Comparison of ENCODE assay signal across 10 cellular contexts in genomic region chr11:27040302-27041115, GRCh38. TPM values are rescaled to one million over a fixed set of nuclear protein-coding genes. Genes with fewer than 3 reads are reported as not detected.
DNase-seq lines count a peak whose midpoint lies in the region; ATAC-seq and TF ChIP-seq lines count a peak whose summit lies in the region.
"Had no signal": no experiment of that assay in that cellular context is flagged by ENCODE, and none has a peak within 500 bp of the region (broad histone marks: within the 10 kb centered on the region; RNA-seq: fewer than 3 reads in every experiment).

Gene BBOX1 (plus strand): TSS chr11:27040815. CDS start chr11:27055431, 14,616 bp downstream.

- no peak within 1 kb of the TSS for H3K27ac Mint-ChIP-seq in CD8-positive, alpha-beta memory T cell
- H3K27ac Mint-ChIP-seq: naive thymus-derived CD8-positive, alpha-beta T cell had no signal

- H3K4me1 ChIP-seq in body of pancreas: no peaks in the 10 kb centered on the region
- no peaks in the 10 kb centered on the region for H3K4me1 ChIP-seq in CD8-positive, alpha-beta memory T cell (ENCODE audit: insufficient read depth, low read length)
- H3K4me1 ChIP-seq: heart right ventricle had no signal

- H3K27ac ChIP-seq in body of pancreas: peak within 1 kb of the TSS in 1 of 4 donors; percentile 41
- H3K27ac ChIP-seq in CD8-positive, alpha-beta memory T cell (ENCODE audit: low read depth, low read length): no peak within 1 kb of the TSS
- H3K27ac ChIP-seq: heart right ventricle had no signal

- POLR2A ChIA-PET in CD8-positive, alpha-beta memory T cell (lab: Charles Lee): no interaction called here

- WGBS in body of pancreas, 2 donors: 35 to 41% methylated on average over 4 of the region's 4 CpGs

- no peaks in the 10 kb centered on the region for H3K36me3 Mint-ChIP-seq in CD8-positive, alpha-beta memory T cell
- H3K36me3 Mint-ChIP-seq: naive thymus-derived CD8-positive, alpha-beta T cell had no signal

- no peak for TF ChIP-seq CTCF in body of pancreas (IDR thresholded peaks at IDR 0.05)

- no peak within 1 kb of the TSS for H3K4me3 Mint-ChIP-seq in CD8-positive, alpha-beta memory T cell
- H3K4me3 Mint-ChIP-seq: naive thymus-derived CD8-positive, alpha-beta T cell had no signal

- no peak within 1 kb of the TSS for H3K4me3 ChIP-seq in body of pancreas
- H3K4me3 ChIP-seq in CD8-positive, alpha-beta memory T cell (ENCODE audit: low read length): no peak within 1 kb of the TSS
- H3K4me3 ChIP-seq: heart right ventricle had no signal

- no peaks in the 10 kb centered on the region for H3K9me3 ChIP-seq in body of pancreas
- no peaks in the 10 kb centered on the region for H3K9me3 ChIP-seq in CD8-positive, alpha-beta memory T cell (ENCODE audit: low read length)

- H3K9me3 Mint-ChIP-seq in CD8-positive, alpha-beta memory T cell: peaks cover 5 to 26% (median 9%) of the 10 kb centered on the region in 5 donors

- H3K27me3 ChIP-seq in body of pancreas: no peaks in the 10 kb centered on the region
- no peaks in the 10 kb centered on the region for H3K27me3 ChIP-seq in CD8-positive, alpha-beta memory T cell (ENCODE audit: insufficient read depth, low read length, poor library complexity, severe bottlenecking)
- H3K27me3 ChIP-seq: heart right ventricle had no signal

- DNase-seq in NCI-H748 (lab: John Stamatoyannopoulos, UW; ENCODE audit: unreplicated experiment): peak; percentile 34
- DNase-seq in NCI-H748 treated with DMSO at 0.1 percent for 48 hours (lab: John Stamatoyannopoulos, UW): no peak
- peak; percentile 19 to 35 (median 24) for DNase-seq in body of pancreas
- peak; percentile 75 for DNase-seq in medulla oblongata (ENCODE audit: extremely low spot score)
- DNase-seq in ureter (ENCODE audit: low spot score): peak; percentile 57
- DNase-seq in retina: no peak
- no peak for DNase-seq in CD8-positive, alpha-beta memory T cell
- no peak for DNase-seq in NCI-H1092 treated with DMSO at 0.1 percent for 48 hours (lab: John Stamatoyannopoulos, UW)
- DNase-seq: heart right ventricle; naive thymus-derived CD8-positive, alpha-beta T cell had no signal

- no peaks in the 10 kb centered on the region for H3K4me1 Mint-ChIP-seq in CD8-positive, alpha-beta memory T cell
- H3K4me1 Mint-ChIP-seq: naive thymus-derived CD8-positive, alpha-beta T cell had no signal

- TF ChIP-seq POLR2A in body of pancreas (IDR thresholded peaks at IDR 0.05): no peak

- no peaks in the 10 kb centered on the region for H3K36me3 ChIP-seq in body of pancreas (replicated peaks in 1 of 2; ENCODE audit: insufficient read depth in 1 of 2, low read depth in 2 of 2)
- no peaks in the 10 kb centered on the region for H3K36me3 ChIP-seq in CD8-positive, alpha-beta memory T cell (ENCODE audit: insufficient read depth, low read length)
- H3K36me3 ChIP-seq: heart right ventricle had no signal

- no peak for ATAC-seq in body of pancreas
- ATAC-seq: naive thymus-derived CD8-positive, alpha-beta T cell had no signal

- intact Hi-C loops in body of pancreas (cut with DNase I): no loop called here

- CTCF ChIA-PET in CD8-positive, alpha-beta memory T cell (lab: Charles Lee): no interaction called here

- no peaks in the 10 kb centered on the region for H3K27me3 Mint-ChIP-seq in CD8-positive, alpha-beta memory T cell
- H3K27me3 Mint-ChIP-seq: naive thymus-derived CD8-positive, alpha-beta T cell had no signal

RNA-seq across cellular contexts. Expression of gene BBOX1, which starts in this region (rescaled TPM):
- total RNA-seq in body of pancreas (not detected), ureter (0.73 TPM)
- total RNA-seq in CD8-positive, alpha-beta memory T cell: not detected
- not detected for polyA plus RNA-seq in CD8-positive, alpha-beta memory T cell
- total RNA-seq: naive thymus-derived CD8-positive, alpha-beta T cell had no signal
- polyA plus RNA-seq: heart right ventricle had no signal

Comparison
In these comparisons a context has a peak if more than half of its experiments do, and no peak if none do; other contexts are left out.
1. DNase-seq: peak in NCI-H748 (single experiment) and medulla oblongata (single experiment); none in NCI-H748 treated with DMSO at 0.1 percent for 48 hours (single experiment), retina (single experiment), CD8-positive, alpha-beta memory T cell (0 of 5) and NCI-H1092 treated with DMSO at 0.1 percent for 48 hours (single experiment).
2. Peak in DNase-seq in body of pancreas; RNA of the gene not detected or under 1 TPM.
3. Peak in DNase-seq in ureter; RNA of the gene not detected or under 1 TPM.